ENCODE assay signal across 8 cellular contexts in the genomic region with DNA sequence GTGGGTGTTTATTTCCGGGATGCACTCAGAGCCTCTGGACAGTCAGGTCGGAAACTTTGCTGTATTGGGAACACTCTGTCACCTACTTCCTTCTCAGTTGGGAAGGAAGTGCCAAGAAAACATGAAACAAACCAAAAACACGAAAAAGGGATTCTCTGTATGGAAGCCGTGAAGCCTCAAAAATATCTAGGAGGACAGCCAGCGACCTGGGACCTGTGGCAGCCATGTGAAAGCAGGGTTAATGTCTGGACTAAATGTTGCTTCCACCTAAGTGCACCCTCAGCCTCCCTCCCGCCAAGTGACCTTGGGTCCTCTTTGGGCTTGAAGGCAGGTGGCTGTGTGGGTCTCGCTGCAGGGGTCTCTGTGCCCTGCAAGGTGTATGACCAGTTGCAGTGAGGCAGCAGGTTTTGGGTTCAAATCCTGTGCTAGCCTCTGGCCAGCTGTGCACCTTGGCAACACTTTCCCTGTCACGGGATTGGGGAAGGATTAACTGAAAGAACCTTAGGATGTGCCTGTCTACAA. TPM values are rescaled to one million over a fixed set of nuclear protein-coding genes. Genes with fewer than 3 reads are reported as not detected.
DNase-seq lines count a peak whose midpoint lies in the region; ATAC-seq, FAIRE-seq and TF ChIP-seq lines count a peak whose summit lies in the region.

No MANE protein-coding gene starts in this region.

- H3K27ac ChIP-seq in RWPE1 (peak overlapping the region; percentile 87), esophagus muscularis mucosa (replicated peaks in 1 of 4) (peak overlapping the region; percentile 87 to 96 (median 96)), pancreas (peak overlapping the region; percentile 88 to 97 (median 90))

- no peak for FAIRE-seq in pancreas (lab: Jason Lieb, UNC)

- DNase-seq in RWPE1 (ENCODE audit: low spot score) (no peak), esophagus muscularis mucosa (ENCODE audit: extremely low spot score) (no peak), pancreas (no peak), posterior vena cava (ENCODE audit: low spot score) (no peak), SHP77 (lab: John Stamatoyannopoulos, UW) (no peak)
- DNase-seq in activated CD4-positive, CD25-positive, alpha-beta regulatory T cell treated with anti-CD3 and anti-CD28 coated beads, Interleukin-2, amount 50 U/mL, for 72 hours: no peak

- H3K9me3 ChIP-seq in esophagus muscularis mucosa (no peaks in the 10 kb centered on the region), pancreas (no peaks in the 10 kb centered on the region)

- TF ChIP-seq EP300 in esophagus muscularis mucosa (IDR thresholded peaks at IDR 0.05): no peak

- H3K4me1 ChIP-seq in esophagus muscularis mucosa (peaks cover 16 to 36% (median 32%) of the 10 kb centered on the region in 4 donors), pancreas (peaks cover 0 to 3% (median 0%) of the 10 kb centered on the region in 3 donors)

- POLR2A ChIA-PET in RWPE1 (lab: Yijun Ruan, JAX; ENCODE audit: low non-redundant PET): no interaction called here

- 29% methylated on average over 7 of the region's 8 CpGs for whole genome bisulfite sequencing in esophagus muscularis mucosa
- 4 to 6% methylated on average over 8 of the region's 8 CpGs for WGBS in pancreas, 2 donors

- CTCF ChIA-PET in RWPE1 (lab: Yijun Ruan, JAX): interaction anchor here (0.6 kb wide), 1 partner anchor 80 kb away, joined by 3 read pairs; a partner anchor contains a TSS

- no peak for TF ChIP-seq CTCF in RWPE1 (conservative IDR thresholded peaks at IDR 0.05; ENCODE audit: low read depth)
- no peak for TF ChIP-seq CTCF in esophagus muscularis mucosa (IDR thresholded peaks at IDR 0.05)
- TF ChIP-seq CTCF in pancreas (IDR thresholded peaks at IDR 0.05): no peak

- no peaks in the 10 kb centered on the region for H3K27me3 ChIP-seq in esophagus muscularis mucosa
- H3K27me3 ChIP-seq in pancreas: no peaks in the 10 kb centered on the region

- H3K4me3 ChIP-seq in GM08714 (ENCODE audit: low read length): peak overlapping the region; percentile 86
- H3K4me3 ChIP-seq in esophagus muscularis mucosa: peak overlapping the region; percentile 63 to 93 (median 88)
- H3K4me3 ChIP-seq in pancreas: peak overlapping the region; percentile 76 to 99 (median 90)

- peak in 3 of 4 donors; percentile 3 to 6 (median 4) for ATAC-seq in pancreas
- ATAC-seq in GM21390 (IDR thresholded peaks at IDR 0.05; ENCODE audit: unreplicated experiment): no peak

- intact Hi-C loops in esophagus muscularis mucosa (cut with DNase I) (no loop called here), pancreas (cut with DNase I) (no loop called here), posterior vena cava (cut with DNase I) (no loop called here)

- no peak for TF ChIP-seq POLR2A in esophagus muscularis mucosa (IDR thresholded peaks at IDR 0.05; ENCODE audit: low read depth)

- H3K36me3 ChIP-seq in esophagus muscularis mucosa (no peaks in the 10 kb centered on the region), pancreas (no peaks in the 10 kb centered on the region)

RNA-seq across cellular contexts. Expression of a gene that starts 0.8 kb away (rescaled TPM):
- total RNA-seq in esophagus muscularis mucosa (10 to 100 TPM; 34.6 to 56.1 (median 42.8) TPM), pancreas (10 to 100 TPM; 17.2 to 25.1 (median 21.6) TPM), posterior vena cava (10 to 100 TPM; 26.2 to 27.1 TPM)
- polyA plus RNA-seq in pancreas: 10 to 100 TPM in 1 of 2 donors, 1 to 10 TPM in 1; 9.5 to 20.5 TPM

RNA-seq across cellular contexts. Expression of a gene that starts 27.1 kb away (rescaled TPM):
- total RNA-seq in esophagus muscularis mucosa (10 to 100 TPM in 3 of 4 donors, 1 to 10 TPM in 1; 7.9 to 11.7 (median 11.2) TPM), pancreas (1 to 10 TPM; 4.7 to 7.9 (median 6.8) TPM), posterior vena cava (10 to 100 TPM in 1 of 2 donors, 1 to 10 TPM in 1; 8.8 to 11.2 TPM)
- 1 to 10 TPM; 5.4 to 7.3 TPM for polyA plus RNA-seq in pancreas

RNA-seq across cellular contexts. Expression of a gene that starts 41.7 kb away (rescaled TPM):
- total RNA-seq in esophagus muscularis mucosa: 10 to 100 TPM; 42.8 to 52.1 (median 46.6) TPM
- 10 to 100 TPM; 10.1 to 18.0 (median 12.5) TPM for total RNA-seq in pancreas
- polyA plus RNA-seq in pancreas: 10 to 100 TPM; 14.6 to 23.4 TPM
- 10 to 100 TPM; 27.0 to 31.5 TPM for total RNA-seq in posterior vena cava

RNA-seq across cellular contexts. Expression of a gene that starts 51.4 kb away (rescaled TPM):
- 10 to 100 TPM; 29.9 to 43.1 (median 35.6) TPM for total RNA-seq in esophagus muscularis mucosa
- total RNA-seq in pancreas: 10 to 100 TPM in 2 of 6 donors, 1 to 10 TPM in 4; 3.7 to 13.5 (median 5.0) TPM
- 10 to 100 TPM; 24.4 to 28.8 TPM for polyA plus RNA-seq in pancreas
- 10 to 100 TPM; 24.0 to 24.2 TPM for total RNA-seq in posterior vena cava
